Comparison of ENCODE assay signal across 28 cellular contexts in genomic region chr6:46302176-46302575, GRCh38.
"Had no signal": no experiment of that assay in that cellular context is flagged by ENCODE, and none has a peak within 500 bp of the region (broad histone marks: within the 10 kb centered on the region; RNA-seq: fewer than 3 reads in every experiment).

No MANE protein-coding gene starts in this region.

- H3K36me3 ChIP-seq: ascending aorta, breast epithelium, cardiac muscle cell had no signal

- H3K4me3 ChIP-seq: ascending aorta, breast epithelium, cardiac muscle cell, coronary artery, dorsolateral prefrontal cortex had no signal

- H3K9me3 ChIP-seq: ascending aorta, breast epithelium had no signal

- DNase-seq: activated CD4-positive, alpha-beta memory T cell treated with anti-CD3 and anti-CD28 coated beads, Interleukin-2, amount 10 ng/mL, durations not matched to agents 7 days and 5 days; activated CD4-positive, alpha-beta T cell treated with anti-CD3 and anti-CD28 coated beads for 1 hour; activated CD4-positive, alpha-beta T cell treated with anti-CD3 and anti-CD28 coated beads for 4 hours; activated CD4-positive, alpha-beta T cell treated with anti-CD3 and anti-CD28 coated beads, Interleukin-2, amount 10 ng/mL, durations not matched to agents 7 days and 5 days; activated CD4-positive, alpha-beta T cell treated with anti-CD3 and anti-CD28 coated beads, Interleukin-2, amount 50 U/mL, for 4 hours; activated CD8-positive, alpha-beta memory T cell treated with anti-CD3 and anti-CD28 coated beads, Interleukin-2, amount 50 U/mL, for 48 hours; activated gamma-delta T cell; activated naive CD4-positive, alpha-beta T cell; activated naive CD4-positive, alpha-beta T cell treated with anti-CD3 and anti-CD28 coated beads, Interleukin-2, amount 10 ng/mL, durations not matched to agents 7 days and 5 days; activated naive CD8-positive, alpha-beta T cell treated with anti-CD3 and anti-CD28 coated beads, Interleukin-2, amount 10 ng/mL, durations not matched to agents 7 days and 5 days; activated T-cell treated with anti-CD3 and anti-CD28 coated beads for 4 hours; activated T-cell treated with anti-CD3 and anti-CD28 coated beads, Interleukin-2, amount 50 U/mL, for 24 hours; activated T-cell treated with anti-CD3 and anti-CD28 coated beads, Interleukin-2, amount 50 U/mL, for 72 hours; dorsolateral prefrontal cortex; effector memory CD4-positive, alpha-beta T cell; endodermal cell; foreskin fibroblast; glutamatergic neuron; T-cell; T-helper 9 cell had no signal

- ATAC-seq: activated naive CD4-positive, alpha-beta T cell treated with anti-CD3 and anti-CD28 coated beads, Interleukin-2, amount 50 U/mL, for 72 hours; esophagus mucosa; T-cell; WTC11 had no signal

- H3K4me1 ChIP-seq: ascending aorta, breast epithelium had no signal

- H3K27me3 ChIP-seq: ascending aorta, breast epithelium, cardiac muscle cell, dorsolateral prefrontal cortex had no signal

- H3K27ac ChIP-seq: ascending aorta, breast epithelium, cardiac muscle cell, coronary artery, dorsolateral prefrontal cortex, VCaP had no signal
